In the genomic region with DNA sequence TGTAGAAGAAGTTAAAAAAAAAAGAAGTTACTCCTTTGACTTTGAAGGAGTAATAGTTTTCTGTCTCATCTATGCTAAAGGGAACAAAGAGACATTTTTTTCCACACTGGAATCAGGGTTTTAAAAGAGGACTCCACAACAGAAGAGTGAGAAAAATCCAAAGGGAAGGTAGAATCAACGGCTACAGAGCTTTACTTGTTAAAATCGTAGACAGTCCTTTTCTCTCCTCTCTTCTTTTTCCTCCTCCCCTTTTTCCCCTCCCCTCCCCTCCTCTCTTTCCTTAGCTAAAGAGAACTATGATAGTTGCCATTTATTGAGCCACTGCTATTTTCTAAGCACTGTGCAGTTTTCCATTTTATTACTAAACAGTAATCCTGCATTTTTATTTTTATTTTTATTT, we compare ENCODE assay signal across 21 cellular contexts. TPM values are rescaled to one million over a fixed set of nuclear protein-coding genes. Genes with fewer than 3 reads are reported as not detected.
DNase-seq lines count a peak whose midpoint lies in the region; ATAC-seq, FAIRE-seq and TF ChIP-seq lines count a peak whose summit lies in the region.
"Had no signal": no experiment of that assay in that cellular context is flagged by ENCODE, and none has a peak within 500 bp of the region (broad histone marks: within the 10 kb centered on the region; RNA-seq: fewer than 3 reads in every experiment).

No MANE protein-coding gene starts in this region.

- H3K36me3 ChIP-seq in GM12878 (ENCODE audit: control insufficient read depth in 2 of 2, insufficient read depth in 2 of 2, low read length in 1 of 2) (peaks cover 2% of the 10 kb centered on the region in 2 experiments; a peak in 2 of 4 replicates), gastroesophageal sphincter (no peaks in the 10 kb centered on the region)
- H3K36me3 ChIP-seq: Peyer's patch had no signal

- H3K27ac ChIP-seq in GM12878 (ENCODE audit: control insufficient read depth, insufficient read depth): 0 out of 2 replicates have a peak overlapping the region, but pooled peaks have one; percentile 4
- no peak overlapping the region for H3K27ac ChIP-seq in gastroesophageal sphincter
- H3K27ac ChIP-seq: C4-2B, KMS-11 had no signal

- no peak for TF ChIP-seq POLR2A in GM12878 (IDR thresholded peaks at IDR 0.05; ENCODE audit: low read depth, low read length)
- TF ChIP-seq POLR2A in gastroesophageal sphincter (IDR thresholded peaks at IDR 0.05): no peak

- H3K4me1 ChIP-seq in GM12878 (ENCODE audit: control insufficient read depth, insufficient read depth, low read length): peaks cover 13% of the 10 kb centered on the region
- H3K4me1 ChIP-seq in gastroesophageal sphincter: no peaks in the 10 kb centered on the region
- H3K4me1 ChIP-seq: Peyer's patch had no signal

- no peak for TF ChIP-seq CTCF in GM12878 (IDR thresholded peaks at IDR 0.05 in 2 of 3, conservative IDR thresholded peaks at IDR 0.05 in 1 of 3; ENCODE audit: control insufficient read depth in 2 of 3, extremely low read depth in 1 of 3, insufficient read depth in 1 of 3, low read depth in 3 of 3, low read length in 3 of 3)
- TF ChIP-seq CTCF in gastroesophageal sphincter (IDR thresholded peaks at IDR 0.05): no peak

- H3K9me3 ChIP-seq in GM12878 (replicated peaks; ENCODE audit: control insufficient read depth, insufficient read depth, low read length): no peaks in the 10 kb centered on the region
- H3K9me3 ChIP-seq in gastroesophageal sphincter: no peaks in the 10 kb centered on the region
- H3K9me3 ChIP-seq: Peyer's patch had no signal

- CTCF ChIA-PET in GM12878 (lab: Yijun Ruan, JAX): interaction anchor here (0.7 to 3.4 kb wide), 27 partner anchors 9 to 738 kb away, joined by 3 to 14 read pairs (median 4); a partner anchor contains a TSS

- BruUV-seq in GM12878 (replicated peaks; lab: Mats Ljungman, UMichigan): no TSS peak

- H3K4me2 ChIP-seq in GM12878 (ENCODE audit: control insufficient read depth, insufficient read depth): no peak overlapping the region
- H3K4me2 ChIP-seq: KMS-11 had no signal

- SMC1A ChIA-PET in GM12878 (lab: Charles Lee; ENCODE audit: uncharacterized antibody, unreplicated experiment): interaction anchor here (0.6 to 6.7 kb wide), 37 partner anchors 8 to 316 kb away, joined by 3 to 85 read pairs (median 5); a partner anchor contains a TSS

- WGBS in GM12878 (ENCODE audit: insufficient coverage, insufficient replicate concordance, low lambda C conversion rate, missing lambda C conversion rate): 29% methylated on average over 2 of the region's 2 CpGs
- 61 to 81% methylated on average over 2 of the region's 2 CpGs for WGBS in gastroesophageal sphincter (ENCODE audit: low coverage in 1 of 2), 2 donors

- H3K36me3 Mint-ChIP-seq in stimulated activated naive B cell treated with anti-CD40 and anti-IgM and Interleukin-4, amounts not matched to agents 10 μg/mL and 1 μg/mL and 100 μg/mL, for 72 hours: peaks cover 7 to 31% of the 10 kb centered on the region in 2 donors

- no peaks in the 10 kb centered on the region for H3K9me3 Mint-ChIP-seq in stimulated activated naive B cell treated with anti-CD40 and anti-IgM and Interleukin-4, amounts not matched to agents 10 μg/mL and 1 μg/mL and 100 μg/mL, for 72 hours

- H3K27me3 ChIP-seq in GM12878 (replicated peaks in 1 of 2; ENCODE audit: control insufficient read depth in 2 of 2, insufficient read depth in 2 of 2, low read length in 1 of 2) (no peaks in the 10 kb centered on the region), gastroesophageal sphincter (no peaks in the 10 kb centered on the region)
- H3K27me3 ChIP-seq: Peyer's patch had no signal

- no peaks in the 10 kb centered on the region for H3K79me2 ChIP-seq in GM12878 (ENCODE audit: control insufficient read depth, insufficient read depth, low read length)

- peak overlapping the region; percentile 56 for H3K27ac Mint-ChIP-seq in stimulated activated naive B cell treated with anti-CD40 and anti-IgM and Interleukin-4, amounts not matched to agents 10 μg/mL and 1 μg/mL and 100 μg/mL, for 72 hours

- H2AFZ ChIP-seq in GM12878 (ENCODE audit: control insufficient read depth, low read depth, low read length): peak overlapping the region; percentile 5; the same call in 1 of the 2 replicates

- POLR2A ChIA-PET in GM12878 (lab: Charles Lee): interaction anchor here (0.6 to 2.2 kb wide), 13 partner anchors 25 to 322 kb away, joined by 3 to 12 read pairs (median 4); a partner anchor contains a TSS

- FAIRE-seq in GM18507 (lab: Jason Lieb, UNC) (peak; percentile 42), GM12878 (lab: Jason Lieb, UNC) (no peak)

- no peak overlapping the region for H3K9ac ChIP-seq in GM12878 (ENCODE audit: control insufficient read depth, insufficient read depth, low read length)
- H3K9ac ChIP-seq: KMS-11 had no signal

- H4K20me1 ChIP-seq in GM12878 (ENCODE audit: control insufficient read depth, insufficient read depth): no peaks in the 10 kb centered on the region

- no peak overlapping the region for H3K4me3 ChIP-seq in GM12878
- no peak overlapping the region for H3K4me3 ChIP-seq in gastroesophageal sphincter
- H3K4me3 ChIP-seq: Peyer's patch had no signal

- TF ChIP-seq RAD21 in GM12878 (IDR thresholded peaks at IDR 0.05; ENCODE audit: insufficient read depth, low read depth, low read length): no peak

- in situ Hi-C loops in GM12878 (cut with MboI): no loop called here

- intact Hi-C loops in GM12878 (cut with micrococcal nuclease; ENCODE audit: unreplicated experiment): no loop called here

- no peak overlapping the region for H3K4me3 Mint-ChIP-seq in stimulated activated naive B cell treated with anti-CD40 and anti-IgM and Interleukin-4, amounts not matched to agents 10 μg/mL and 1 μg/mL and 100 μg/mL, for 72 hours

- ATAC-seq in GM12878 (no peak), gastroesophageal sphincter (no peak), HG02571 (IDR thresholded peaks at IDR 0.05; ENCODE audit: unreplicated experiment) (no peak)
- ATAC-seq in stimulated activated naive B cell treated with anti-CD40 and anti-IgM and Interleukin-4, amounts not matched to agents 10 μg/mL and 1 μg/mL and 100 μg/mL, for 72 hours (replicated peaks): no peak
- ATAC-seq: HCT116, Right ventricle myocardium inferior had no signal

- no peak for DNase-seq in GM18507 (ENCODE audit: extremely low spot score, insufficient read length, low read depth)
- peak; percentile 10 for DNase-seq in NAMALWA (ENCODE audit: low spot score)
- no peak for DNase-seq in GM12878 (ENCODE audit: low read depth, low spot score)
- no peak for DNase-seq in stimulated activated naive B cell treated with anti-CD40 and anti-IgM and Interleukin-4, amounts not matched to agents 10 μg/mL and 1 μg/mL and 100 μg/mL, for 72 hours
- no peak for DNase-seq in central memory CD4-positive, alpha-beta T cell
- DNase-seq: ACHN, DMS79, GOT3, NCI-H1048, NCI-H1436, NCI-H1930, NCI-H345, NCI-H524 treated with DMSO at 0.1 percent for 48 hours, Peyer's patch, SW 1271 had no signal

- peaks cover 7 to 37% of the 10 kb centered on the region in 2 donors for H3K4me1 Mint-ChIP-seq in stimulated activated naive B cell treated with anti-CD40 and anti-IgM and Interleukin-4, amounts not matched to agents 10 μg/mL and 1 μg/mL and 100 μg/mL, for 72 hours

- TF ChIP-seq EP300 in GM12878 (IDR thresholded peaks at IDR 0.05; ENCODE audit: borderline replicate concordance in 1 of 2, control insufficient read depth in 1 of 2, low read depth in 2 of 2, low read length in 2 of 2): no peak
- TF ChIP-seq EP300 in gastroesophageal sphincter (IDR thresholded peaks at IDR 0.05): no peak

- RAD21 ChIA-PET in GM12878 (lab: Charles Lee; ENCODE audit: unreplicated experiment): interaction anchor here (0.6 to 3.4 kb wide), 24 partner anchors 8 to 319 kb away, joined by 3 to 31 read pairs (median 6); a partner anchor contains a TSS

- H3K27me3 Mint-ChIP-seq in stimulated activated naive B cell treated with anti-CD40 and anti-IgM and Interleukin-4, amounts not matched to agents 10 μg/mL and 1 μg/mL and 100 μg/mL, for 72 hours: no peaks in the 10 kb centered on the region

TF ChIP-seq in GM12878, 131 proteins besides CTCF, POLR2A, EP300 and RAD21 (continues in another document):
- no peak for TF ChIP-seq CHD4 (IDR thresholded peaks at IDR 0.05)

RNA-seq across cellular contexts. Expression of a gene that starts 29.2 kb away (rescaled TPM):
- total RNA-seq in GM12878 (2013; cell fraction: nucleolus; rRNA removed): 6.3 and 6.5 TPM in 2 replicates
- total RNA-seq in GM12878 (2014; rRNA removed) (12.3 and 13.9 TPM in 2 replicates), GM12878 (2014; rRNA removed; fragmentation: Illumina TruSeq; extraction: Trizol) (13.1 and 13.6 TPM in 2 replicates), GM12878 (2021) (10.3 and 14.2 TPM in 2 replicates), gastroesophageal sphincter (1 to 10 TPM in 2 of 4 donors, under 1 TPM in 2; 0.31 to 2.3 (median 1.0) TPM)
- polyA plus RNA-seq in GM12878 (2011; ENCODE audit: low read depth): 1.8 TPM
- polyA plus RNA-seq in GM12878 (2011; rRNA removed) (14.7 and 19.6 TPM in 2 replicates), GM12878 (2014; fragmentation: Illumina TruSeq; extraction: Trizol) (15.4 and 20.6 TPM in 2 replicates), GM12878 (2014; fragmentation: Nextera tagmentation; extraction: Ambion mirVana) (1 to 10 TPM; 6.9 to 7.0 TPM), GM12878 (2014; rRNA removed) (7.2 and 8.8 TPM in 2 replicates), GM12878 (2016; fragmentation: Nextera tagmentation; extraction: Ambion mirVana) (10 to 100 TPM; 22.6 to 27.8 TPM)
- 7.5 and 8.4 TPM in 2 replicates for polyA plus RNA-seq in GM12878 (2011; cell fraction: cytosol; rRNA removed)
- polyA plus RNA-seq in GM12878 (2011; cell fraction: nucleus; rRNA removed): 6.2 and 6.7 TPM in 2 replicates
- polyA plus RNA-seq in GM12878 (2012): 2.3 and 3.4 TPM in 2 replicates
- 10.8 and 14.1 TPM in 2 replicates for polyA minus RNA-seq in GM12878 (2011; rRNA and poly(A)+ RNA removed)
- 4.0 and 4.9 TPM in 2 replicates for polyA minus RNA-seq in GM12878 (2011; cell fraction: cytosol; rRNA and poly(A)+ RNA removed)
- polyA minus RNA-seq in GM12878 (2011; cell fraction: nucleus; rRNA and poly(A)+ RNA removed): 3.4 and 6.8 TPM in 2 replicates

RNA-seq across cellular contexts. Expression of a gene that starts 30.5 kb away (rescaled TPM):
- total RNA-seq in GM12878 (2013; cell fraction: nucleolus; rRNA removed): 32.3 and 37.1 TPM in 2 replicates
- total RNA-seq in GM12878 (2014; rRNA removed): 16.1 and 18.3 TPM in 2 replicates
- 19.4 and 20.2 TPM in 2 replicates for total RNA-seq in GM12878 (2014; rRNA removed; fragmentation: Illumina TruSeq; extraction: Trizol)
- 20.6 and 21.5 TPM in 2 replicates for total RNA-seq in GM12878 (2021)
- polyA plus RNA-seq in GM12878 (2011; ENCODE audit: low read depth): 16.8 TPM
- 43.6 and 55.5 TPM in 2 replicates for polyA plus RNA-seq in GM12878 (2011; rRNA removed)
- polyA plus RNA-seq in GM12878 (2011; cell fraction: cytosol; rRNA removed): 23.9 and 33.0 TPM in 2 replicates
- polyA plus RNA-seq in GM12878 (2011; cell fraction: nucleus; rRNA removed): 12.0 and 17.6 TPM in 2 replicates
- polyA plus RNA-seq in GM12878 (2012): 18.7 and 20.6 TPM in 2 replicates
- polyA plus RNA-seq in GM12878 (2014; fragmentation: Illumina TruSeq; extraction: Trizol): 26.9 and 30.4 TPM in 2 replicates
- polyA plus RNA-seq in GM12878 (2014; fragmentation: Nextera tagmentation; extraction: Ambion mirVana): 10 to 100 TPM; 21.5 to 25.3 TPM
- 14.2 and 15.4 TPM in 2 replicates for polyA plus RNA-seq in GM12878 (2014; rRNA removed)
- polyA plus RNA-seq in GM12878 (2016; fragmentation: Nextera tagmentation; extraction: Ambion mirVana): 10 to 100 TPM; 14.9 to 15.4 TPM
- polyA minus RNA-seq in GM12878 (2011; rRNA and poly(A)+ RNA removed): 30.4 and 38.0 TPM in 2 replicates
- polyA minus RNA-seq in GM12878 (2011; cell fraction: cytosol; rRNA and poly(A)+ RNA removed): 14.4 and 14.9 TPM in 2 replicates
- polyA minus RNA-seq in GM12878 (2011; cell fraction: nucleus; rRNA and poly(A)+ RNA removed): 8.8 and 12.3 TPM in 2 replicates
- total RNA-seq in gastroesophageal sphincter: 10 to 100 TPM; 22.8 to 62.2 (median 42.4) TPM
